1 cellular context compared by ENCODE assay signal in genomic region chr6:145267076-145267867, GRCh38.
TF ChIP-seq lines count a peak whose summit lies in the region.

No MANE protein-coding gene starts in this region.

TF ChIP-seq in HepG2, 621 proteins besides CTCF, POLR2A, EP300 and RAD21 (continued from another document and continues in another):
- TF ChIP-seq, protein P1, sequence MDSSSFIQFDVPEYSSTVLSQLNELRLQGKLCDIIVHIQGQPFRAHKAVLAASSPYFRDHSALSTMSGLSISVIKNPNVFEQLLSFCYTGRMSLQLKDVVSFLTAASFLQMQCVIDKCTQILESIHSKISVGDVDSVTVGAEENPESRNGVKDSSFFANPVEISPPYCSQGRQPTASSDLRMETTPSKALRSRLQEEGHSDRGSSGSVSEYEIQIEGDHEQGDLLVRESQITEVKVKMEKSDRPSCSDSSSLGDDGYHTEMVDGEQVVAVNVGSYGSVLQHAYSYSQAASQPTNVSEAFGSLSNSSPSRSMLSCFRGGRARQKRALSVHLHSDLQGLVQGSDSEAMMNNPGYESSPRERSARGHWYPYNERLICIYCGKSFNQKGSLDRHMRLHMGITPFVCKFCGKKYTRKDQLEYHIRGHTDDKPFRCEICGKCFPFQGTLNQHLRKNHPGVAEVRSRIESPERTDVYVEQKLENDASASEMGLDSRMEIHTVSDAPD (CRISPR knock-in tag; IDR thresholded peaks at IDR 0.05) = peak; percentile 40; the same call in 1 of the 2 replicates
- TF ChIP-seq ZNF567 (CRISPR knock-in tag; IDR thresholded peaks at IDR 0.05; ENCODE audit: borderline replicate concordance) = no peak
- TF ChIP-seq NFYC (CRISPR knock-in tag; IDR thresholded peaks at IDR 0.05) = peak; percentile 40; the same call in 1 of the 2 replicates
- no peak for TF ChIP-seq THAP9 (CRISPR knock-in tag; IDR thresholded peaks at IDR 0.05; ENCODE audit: borderline replicate concordance)
- TF ChIP-seq ATF4 (CRISPR knock-in tag; IDR thresholded peaks at IDR 0.05) = peak in 1 of 2 experiments; percentile 86; a peak in 2 of 4 replicates
- peak; percentile 82; the same call in 1 of the 2 replicates for TF ChIP-seq ZNF12 (CRISPR knock-in tag; IDR thresholded peaks at IDR 0.05)
- TF ChIP-seq SOX6 (IDR thresholded peaks at IDR 0.05) = no peak
- TF ChIP-seq SOX6 (CRISPR knock-in tag; IDR thresholded peaks at IDR 0.05) = peak; percentile 100
- TF ChIP-seq ZNF432 (CRISPR knock-in tag; IDR thresholded peaks at IDR 0.05; ENCODE audit: borderline replicate concordance) = no peak
- peak; percentile 69 for TF ChIP-seq MYC (CRISPR knock-in tag; IDR thresholded peaks at IDR 0.05; ENCODE audit: borderline replicate concordance)
- 0 out of 2 replicates have a peak, but pooled peaks have one; percentile 36 for TF ChIP-seq ZHX2 (IDR thresholded peaks at IDR 0.05; ENCODE audit: low read depth)
- TF ChIP-seq ZHX2 (CRISPR knock-in tag; IDR thresholded peaks at IDR 0.05; ENCODE audit: borderline replicate concordance) = peak; percentile 91; the same call in 1 of the 2 replicates
- TF ChIP-seq, protein P2, sequence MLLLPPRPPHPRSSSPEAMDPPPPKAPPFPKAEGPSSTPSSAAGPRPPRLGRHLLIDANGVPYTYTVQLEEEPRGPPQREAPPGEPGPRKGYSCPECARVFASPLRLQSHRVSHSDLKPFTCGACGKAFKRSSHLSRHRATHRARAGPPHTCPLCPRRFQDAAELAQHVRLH (CRISPR knock-in tag; IDR thresholded peaks at IDR 0.05; ENCODE audit: borderline replicate concordance, low read depth) = peak; percentile 98; the same call in 1 of the 2 replicates
- no peak; the same call in 1 of the 2 replicates for TF ChIP-seq AHR (CRISPR knock-in tag; IDR thresholded peaks at IDR 0.05)
- TF ChIP-seq ZFP1 (CRISPR knock-in tag; IDR thresholded peaks at IDR 0.05) = peak; percentile 87; the same call in 1 of the 2 replicates
- TF ChIP-seq ZNF652 (CRISPR knock-in tag; IDR thresholded peaks at IDR 0.05; ENCODE audit: borderline replicate concordance, low read depth) = peak; percentile 38
- peak; percentile 98 for TF ChIP-seq ZMYM4 (CRISPR knock-in tag; IDR thresholded peaks at IDR 0.05)
- TF ChIP-seq, protein P3, sequence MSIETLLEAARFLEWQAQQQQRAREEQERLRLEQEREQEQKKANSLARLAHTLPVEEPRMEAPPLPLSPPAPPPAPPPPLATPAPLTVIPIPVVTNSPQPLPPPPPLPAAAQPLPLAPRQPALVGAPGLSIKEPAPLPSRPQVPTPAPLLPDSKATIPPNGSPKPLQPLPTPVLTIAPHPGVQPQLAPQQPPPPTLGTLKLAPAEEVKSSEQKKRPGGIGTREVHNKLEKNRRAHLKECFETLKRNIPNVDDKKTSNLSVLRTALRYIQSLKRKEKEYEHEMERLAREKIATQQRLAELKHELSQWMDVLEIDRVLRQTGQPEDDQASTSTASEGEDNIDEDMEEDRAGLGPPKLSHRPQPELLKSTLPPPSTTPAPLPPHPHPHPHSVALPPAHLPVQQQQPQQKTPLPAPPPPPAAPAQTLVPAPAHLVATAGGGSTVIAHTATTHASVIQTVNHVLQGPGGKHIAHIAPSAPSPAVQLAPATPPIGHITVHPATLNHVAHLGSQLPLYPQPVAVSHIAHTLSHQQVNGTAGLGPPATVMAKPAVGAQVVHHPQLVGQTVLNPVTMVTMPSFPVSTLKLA (IDR thresholded peaks at IDR 0.05) = peak; percentile 40; the same call in 1 of the 2 replicates
- TF ChIP-seq E2F1 (CRISPR knock-in tag; IDR thresholded peaks at IDR 0.05) = peak; percentile 64
- TF ChIP-seq KDM6A (CRISPR knock-in tag; IDR thresholded peaks at IDR 0.05; ENCODE audit: low read depth) = peak; percentile 98
- no peak for TF ChIP-seq HINFP (CRISPR knock-in tag; IDR thresholded peaks at IDR 0.05; ENCODE audit: low read depth)
- TF ChIP-seq ARHGAP35 (CRISPR knock-in tag; IDR thresholded peaks at IDR 0.05; ENCODE audit: borderline replicate concordance) = 0 out of 2 replicates have a peak, but pooled peaks have one; percentile 10
- no peak for TF ChIP-seq NFAT5 (CRISPR knock-in tag; IDR thresholded peaks at IDR 0.05)
- TF ChIP-seq ZNF124 (CRISPR knock-in tag; IDR thresholded peaks at IDR 0.05) = peak; percentile 93; the same call in 1 of the 2 replicates
- no peak for TF ChIP-seq NFRKB (IDR thresholded peaks at IDR 0.05)
- no peak for TF ChIP-seq TBP (CRISPR knock-in tag; IDR thresholded peaks at IDR 0.05)
- peak; percentile 43; the same call in 1 of the 2 replicates for TF ChIP-seq GABPB1 (CRISPR knock-in tag; IDR thresholded peaks at IDR 0.05)
- peak; percentile 100 for TF ChIP-seq ISL2 (CRISPR knock-in tag; IDR thresholded peaks at IDR 0.05)
- TF ChIP-seq ZNF256 (CRISPR knock-in tag; conservative IDR thresholded peaks at IDR 0.05) = 0 out of 2 replicates have a peak, but pooled peaks have one; percentile 17
- TF ChIP-seq, protein P4, sequence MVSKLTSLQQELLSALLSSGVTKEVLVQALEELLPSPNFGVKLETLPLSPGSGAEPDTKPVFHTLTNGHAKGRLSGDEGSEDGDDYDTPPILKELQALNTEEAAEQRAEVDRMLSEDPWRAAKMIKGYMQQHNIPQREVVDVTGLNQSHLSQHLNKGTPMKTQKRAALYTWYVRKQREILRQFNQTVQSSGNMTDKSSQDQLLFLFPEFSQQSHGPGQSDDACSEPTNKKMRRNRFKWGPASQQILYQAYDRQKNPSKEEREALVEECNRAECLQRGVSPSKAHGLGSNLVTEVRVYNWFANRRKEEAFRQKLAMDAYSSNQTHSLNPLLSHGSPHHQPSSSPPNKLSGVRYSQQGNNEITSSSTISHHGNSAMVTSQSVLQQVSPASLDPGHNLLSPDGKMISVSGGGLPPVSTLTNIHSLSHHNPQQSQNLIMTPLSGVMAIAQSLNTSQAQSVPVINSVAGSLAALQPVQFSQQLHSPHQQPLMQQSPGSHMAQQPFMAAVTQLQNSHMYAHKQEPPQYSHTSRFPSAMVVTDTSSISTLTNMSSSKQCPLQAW (CRISPR knock-in tag; IDR thresholded peaks at IDR 0.05) = peak; percentile 90
